In the genomic region with DNA sequence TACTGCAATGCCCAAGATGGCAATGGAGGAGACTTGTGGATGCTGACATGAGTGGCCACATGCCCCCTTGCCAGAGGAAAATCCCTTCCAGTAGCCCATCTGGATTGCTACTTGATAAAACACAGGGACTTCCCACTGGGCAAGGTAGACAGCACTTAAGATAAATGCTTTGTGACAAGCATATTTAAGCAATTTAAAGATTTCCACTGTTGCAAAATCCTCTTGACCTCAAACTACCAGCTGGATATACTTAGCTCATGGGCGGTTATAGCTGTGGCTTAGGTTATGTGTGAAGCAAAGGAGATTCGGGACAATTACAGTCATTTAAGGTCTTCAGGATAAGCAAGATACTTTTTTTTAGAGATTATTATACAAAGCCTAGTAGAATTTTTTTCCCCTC, we compare ENCODE assay signal across 17 cellular contexts.
DNase-seq lines count a peak whose midpoint lies in the region; ATAC-seq and TF ChIP-seq lines count a peak whose summit lies in the region.
"Had no signal": no experiment of that assay in that cellular context is flagged by ENCODE, and none has a peak within 500 bp of the region (broad histone marks: within the 10 kb centered on the region; RNA-seq: fewer than 3 reads in every experiment).

No MANE protein-coding gene starts in this region.

- DNase-seq in cardiac muscle cell (ENCODE audit: low read depth in 1 of 2, low spot score in 1 of 2) = peak in 1 of 2 donors; percentile 75
- DNase-seq in cardiac septum (ENCODE audit: low spot score) = no peak
- peak; percentile 40 for DNase-seq in NCI-H82 treated with DMSO at 0.1 percent for 48 hours (lab: John Stamatoyannopoulos, UW; ENCODE audit: unreplicated experiment)
- peak; percentile 52 to 64 for DNase-seq in cardiac fibroblast (ENCODE audit: low read depth in 2 of 2)
- DNase-seq in SW480 (ENCODE audit: low spot score) = no peak
- no peak for DNase-seq in CD4-positive, alpha-beta memory T cell
- DNase-seq: activated CD4-positive, alpha-beta memory T cell treated with anti-CD3 and anti-CD28 coated beads, Interleukin-2, amount 10 ng/mL, durations not matched to agents 7 days and 5 days; amniotic stem cell; left cardiac atrium; stimulated activated CD4-positive, alpha-beta T cell treated with anti-CD3 and anti-CD28 coated beads, Interleukin-4, amount 100 ng/mL, for 1 hour; thyroid gland had no signal

- ATAC-seq in HG03135 (IDR thresholded peaks at IDR 0.05; ENCODE audit: unreplicated experiment) = no peak
- ATAC-seq in stimulated activated memory B cell treated with anti-CD40 and anti-IgM and Interleukin-4, amounts not matched to agents 10 μg/mL and 1 μg/mL and 100 μg/mL, for 72 hours = no peak
- ATAC-seq: HCT116, left cardiac atrium had no signal

- no peaks in the 10 kb centered on the region for H3K36me3 Mint-ChIP-seq in CD4-positive, alpha-beta memory T cell
- H3K36me3 Mint-ChIP-seq in stimulated activated memory B cell treated with anti-CD40 and anti-IgM and Interleukin-4, amounts not matched to agents 10 μg/mL and 1 μg/mL and 100 μg/mL, for 72 hours = no peaks in the 10 kb centered on the region

- H3K27ac ChIP-seq in cardiac muscle cell = peak overlapping the region; percentile 58
- no peak overlapping the region for H3K27ac ChIP-seq in CD4-positive, alpha-beta memory T cell (ENCODE audit: low read depth, low read length)
- H3K27ac ChIP-seq: hepatocyte, SK-N-MC, thyroid gland had no signal

- H3K4me3 ChIP-seq in cardiac muscle cell (no peak overlapping the region), cardiac fibroblast (replicated peaks in 1 of 2; ENCODE audit: low read depth in 2 of 2, low read length in 2 of 2) (no peak overlapping the region)
- no peak overlapping the region for H3K4me3 ChIP-seq in CD4-positive, alpha-beta memory T cell (ENCODE audit: low read length in 2 of 2)
- H3K4me3 ChIP-seq: hepatocyte, SK-N-MC, thyroid gland had no signal

- H3K4me1 Mint-ChIP-seq in CD4-positive, alpha-beta memory T cell = no peaks in the 10 kb centered on the region
- H3K4me1 Mint-ChIP-seq in stimulated activated memory B cell treated with anti-CD40 and anti-IgM and Interleukin-4, amounts not matched to agents 10 μg/mL and 1 μg/mL and 100 μg/mL, for 72 hours = no peaks in the 10 kb centered on the region
- H3K4me1 Mint-ChIP-seq: activated CD4-positive, alpha-beta memory T cell treated with anti-CD3 and anti-CD28 coated beads, Interleukin-2, amount 10 ng/mL, durations not matched to agents 7 days and 5 days had no signal

- H3K9me3 ChIP-seq in cardiac muscle cell (ENCODE audit: low read depth) = no peaks in the 10 kb centered on the region
- no peaks in the 10 kb centered on the region for H3K9me3 ChIP-seq in CD4-positive, alpha-beta memory T cell (ENCODE audit: control insufficient read depth in 1 of 2, low read length in 2 of 2)
- H3K9me3 ChIP-seq: thyroid gland had no signal

- TF ChIP-seq CTCF in cardiac muscle cell (IDR thresholded peaks at IDR 0.05; ENCODE audit: low read depth, low read length) = no peak
- no peak for TF ChIP-seq CTCF in cardiac fibroblast (IDR thresholded peaks at IDR 0.05; ENCODE audit: low read depth, low read length)

- peaks cover 0 to 6% (median 1%) of the 10 kb centered on the region in 8 donors for H3K9me3 Mint-ChIP-seq in CD4-positive, alpha-beta memory T cell
- peaks cover 7% of the 10 kb centered on the region for H3K9me3 Mint-ChIP-seq in stimulated activated memory B cell treated with anti-CD40 and anti-IgM and Interleukin-4, amounts not matched to agents 10 μg/mL and 1 μg/mL and 100 μg/mL, for 72 hours

- POLR2A ChIA-PET in CD4-positive, alpha-beta memory T cell (lab: Charles Lee; ENCODE audit: partially characterized antibody) = no interaction called here

- intact Hi-C loops in cardiac septum (cut with DNase I) = no loop called here
- intact Hi-C loops in CD4-positive, alpha-beta memory T cell (cut with micrococcal nuclease) = no loop called here

- H3K27me3 Mint-ChIP-seq in CD4-positive, alpha-beta memory T cell = peaks cover 0 to 1% of the 10 kb centered on the region in 2 donors
- no peaks in the 10 kb centered on the region for H3K27me3 Mint-ChIP-seq in stimulated activated memory B cell treated with anti-CD40 and anti-IgM and Interleukin-4, amounts not matched to agents 10 μg/mL and 1 μg/mL and 100 μg/mL, for 72 hours
- H3K27me3 Mint-ChIP-seq: activated CD4-positive, alpha-beta memory T cell treated with anti-CD3 and anti-CD28 coated beads, Interleukin-2, amount 10 ng/mL, durations not matched to agents 7 days and 5 days had no signal

- H3K27ac Mint-ChIP-seq in CD4-positive, alpha-beta memory T cell = no peak overlapping the region
- no peak overlapping the region for H3K27ac Mint-ChIP-seq in stimulated activated memory B cell treated with anti-CD40 and anti-IgM and Interleukin-4, amounts not matched to agents 10 μg/mL and 1 μg/mL and 100 μg/mL, for 72 hours
- H3K27ac Mint-ChIP-seq: activated CD4-positive, alpha-beta memory T cell treated with anti-CD3 and anti-CD28 coated beads, Interleukin-2, amount 10 ng/mL, durations not matched to agents 7 days and 5 days; activated T-helper 1 cell treated with anti-CD3 and anti-CD28 coated beads, Interleukin-12 subunit alpha, Interleukin-12 subunit beta, Interleukin-2, Interleukin-4 antibody, amounts not matched to agents 30 ng/mL and 10 ng/mL and 1 ng/mL, durations not matched to agents 14 hours and 24 hours and 36 hours had no signal

- CTCF ChIA-PET in CD4-positive, alpha-beta memory T cell (lab: Charles Lee; ENCODE audit: partially characterized antibody) = no interaction called here

- H3K4me3 Mint-ChIP-seq in CD4-positive, alpha-beta memory T cell = no peak overlapping the region
- H3K4me3 Mint-ChIP-seq in stimulated activated memory B cell treated with anti-CD40 and anti-IgM and Interleukin-4, amounts not matched to agents 10 μg/mL and 1 μg/mL and 100 μg/mL, for 72 hours = no peak overlapping the region
- H3K4me3 Mint-ChIP-seq: activated CD4-positive, alpha-beta memory T cell treated with anti-CD3 and anti-CD28 coated beads, Interleukin-2, amount 10 ng/mL, durations not matched to agents 7 days and 5 days; activated T-helper 1 cell treated with anti-CD3 and anti-CD28 coated beads, Interleukin-12 subunit alpha, Interleukin-12 subunit beta, Interleukin-2, Interleukin-4 antibody, amounts not matched to agents 30 ng/mL and 10 ng/mL and 1 ng/mL, durations not matched to agents 14 hours and 24 hours and 36 hours had no signal

- peaks cover 18% of the 10 kb centered on the region for H3K4me1 ChIP-seq in cardiac muscle cell (ENCODE audit: low read depth)
- no peaks in the 10 kb centered on the region for H3K4me1 ChIP-seq in CD4-positive, alpha-beta memory T cell (ENCODE audit: insufficient read depth, low read length)
- H3K4me1 ChIP-seq: thyroid gland had no signal

- H3K36me3 ChIP-seq in cardiac muscle cell = peaks cover 5% of the 10 kb centered on the region
- no peaks in the 10 kb centered on the region for H3K36me3 ChIP-seq in CD4-positive, alpha-beta memory T cell (ENCODE audit: insufficient read depth, low read length)
- H3K36me3 ChIP-seq: thyroid gland had no signal

- H3K27me3 ChIP-seq in cardiac muscle cell = no peaks in the 10 kb centered on the region
- H3K27me3 ChIP-seq in CD4-positive, alpha-beta memory T cell (ENCODE audit: insufficient read depth, low read length) = no peaks in the 10 kb centered on the region
- H3K27me3 ChIP-seq: hepatocyte, thyroid gland had no signal

Comparison
In these comparisons a context has a peak if more than half of its experiments do, and no peak if none do; other contexts are left out.
1. DNase-seq: peak in NCI-H82 treated with DMSO at 0.1 percent for 48 hours (single experiment) and cardiac fibroblast (2 of 2); none in cardiac septum (single experiment), SW480 (single experiment) and CD4-positive, alpha-beta memory T cell (0 of 5).